Comparison of ENCODE assay signal across 8 cellular contexts in the genomic region with DNA sequence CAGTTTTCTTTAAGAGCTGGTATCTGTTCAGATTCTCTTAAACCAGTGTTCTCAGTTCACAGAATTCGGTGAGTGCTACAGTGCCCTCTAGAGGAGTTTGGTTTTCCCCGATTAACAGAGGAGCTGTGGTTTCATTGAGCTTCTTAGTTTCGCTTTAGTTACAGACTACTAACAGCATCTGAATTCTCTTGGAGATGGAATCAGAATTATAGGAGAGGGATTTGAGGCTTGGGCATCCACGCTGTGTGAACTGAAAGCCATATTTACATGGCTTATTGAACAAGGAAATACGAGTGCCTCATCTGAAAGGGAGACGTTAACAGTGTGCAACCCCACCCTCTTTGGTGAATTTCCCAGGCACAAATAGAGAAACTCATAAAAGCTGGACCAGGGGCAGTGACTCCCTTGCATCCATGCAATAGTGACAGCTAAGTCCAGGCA.
A peak's percentile ranks its signal among the peaks of the same experiment; 100 is the strongest.
DNase-seq lines count a peak whose midpoint lies in the region; ATAC-seq and TF ChIP-seq lines count a peak whose summit lies in the region.

No MANE protein-coding gene starts in this region.

- H3K36me3 ChIP-seq in hepatocyte (replicated peaks; ENCODE audit: insufficient read depth, low read depth) (no peaks in the 10 kb centered on the region), rectal smooth muscle tissue (ENCODE audit: control insufficient read depth, insufficient read depth, low read length) (no peaks in the 10 kb centered on the region)

- no peaks in the 10 kb centered on the region for H3K9me3 ChIP-seq in hepatocyte (ENCODE audit: low read depth)

- H3K36me3 Mint-ChIP-seq in stimulated activated effector memory CD8-positive, alpha-beta T cell treated with anti-CD3 and anti-CD28 coated beads, Interleukin-12 subunit alpha, Interleukin-12 subunit beta, amount 100 ng/mL, for 72 hours: no peaks in the 10 kb centered on the region

- no peaks in the 10 kb centered on the region for H4K20me1 ChIP-seq in hepatocyte (ENCODE audit: insufficient read depth, poor library complexity, severe bottlenecking)

- WGBS in hepatocyte (ENCODE audit: low lambda C conversion rate, missing lambda C conversion rate): 11% methylated on average over 6 of the region's 6 CpGs

- H3K9ac ChIP-seq in rectal smooth muscle tissue (ENCODE audit: low read length): no peak overlapping the region

- H3K4me1 ChIP-seq in hepatocyte (ENCODE audit: insufficient read depth): no peaks in the 10 kb centered on the region
- H3K4me1 ChIP-seq in rectal smooth muscle tissue (ENCODE audit: control insufficient read depth, insufficient read depth, low read length): no peaks in the 10 kb centered on the region

- in situ Hi-C loops in G401 (cut with HindIII; ENCODE audit: low sequenced_read_pairs): no loop called here

- no peaks in the 10 kb centered on the region for H3K4me1 Mint-ChIP-seq in stimulated activated effector memory CD8-positive, alpha-beta T cell treated with anti-CD3 and anti-CD28 coated beads, Interleukin-12 subunit alpha, Interleukin-12 subunit beta, amount 100 ng/mL, for 72 hours

- H3K4me2 ChIP-seq in hepatocyte: peak overlapping the region; percentile 63

- H3K27me3 ChIP-seq in hepatocyte (no peaks in the 10 kb centered on the region), rectal smooth muscle tissue (ENCODE audit: control insufficient read depth, insufficient read depth, low read length) (no peaks in the 10 kb centered on the region)

- no peak overlapping the region for H3K4me3 Mint-ChIP-seq in stimulated activated effector memory CD8-positive, alpha-beta T cell treated with anti-CD3 and anti-CD28 coated beads, Interleukin-12 subunit alpha, Interleukin-12 subunit beta, amount 100 ng/mL, for 72 hours

- no peak overlapping the region for H3K27ac Mint-ChIP-seq in stimulated activated effector memory CD8-positive, alpha-beta T cell treated with anti-CD3 and anti-CD28 coated beads, Interleukin-12 subunit alpha, Interleukin-12 subunit beta, amount 100 ng/mL, for 72 hours

- H3K9me2 ChIP-seq in hepatocyte (replicated peaks; ENCODE audit: insufficient read depth): no peaks in the 10 kb centered on the region

- H3K79me2 ChIP-seq in hepatocyte: no peaks in the 10 kb centered on the region

- TF ChIP-seq CTCF in hepatocyte (IDR thresholded peaks at IDR 0.05; ENCODE audit: poor library complexity): peak; percentile 89

- H2AFZ ChIP-seq in hepatocyte: peak overlapping the region; percentile 16

- peaks cover 18% of the 10 kb centered on the region for H3K9me3 Mint-ChIP-seq in stimulated activated effector memory CD8-positive, alpha-beta T cell treated with anti-CD3 and anti-CD28 coated beads, Interleukin-12 subunit alpha, Interleukin-12 subunit beta, amount 100 ng/mL, for 72 hours

- H3K27ac ChIP-seq in hepatocyte: peak overlapping the region; percentile 38
- no peak overlapping the region for H3K27ac ChIP-seq in rectal smooth muscle tissue (ENCODE audit: low read depth, low read length)

- ATAC-seq in GM21515 (IDR thresholded peaks at IDR 0.05; ENCODE audit: unreplicated experiment): peak; percentile 100
- ATAC-seq in stimulated activated effector memory CD8-positive, alpha-beta T cell treated with anti-CD3 and anti-CD28 coated beads, Interleukin-12 subunit alpha, Interleukin-12 subunit beta, amount 100 ng/mL, for 72 hours: no peak

- H3K4me3 ChIP-seq in hepatocyte: no peak overlapping the region
- peak overlapping the region; percentile 61 for H3K4me3 ChIP-seq in rectal smooth muscle tissue (ENCODE audit: low read length)

- DNase-seq in G401 (ENCODE audit: low spot score): peak; percentile 76
- DNase-seq in HS-5 (ENCODE audit: low read depth): peak; percentile 69
- DNase-seq in NCI-H82 (lab: John Stamatoyannopoulos, UW): peak; percentile 97
- DNase-seq in anterior cingulate cortex (lab: John Stamatoyannopoulos, UW): peak in 48 of 58 donors; percentile 1 to 81 (median 25)
- peak; percentile 86 for DNase-seq in hepatocyte (ENCODE audit: low spot score)
- DNase-seq in stimulated activated effector memory CD8-positive, alpha-beta T cell treated with anti-CD3 and anti-CD28 coated beads, Interleukin-12 subunit alpha, Interleukin-12 subunit beta, amount 100 ng/mL, for 72 hours (ENCODE audit: low spot score in 2 of 2): no peak

Comparison
In these comparisons a context has a peak if more than half of its experiments do, and no peak if none do; other contexts are left out.
1. DNase-seq: peak in G401 (single experiment), HS-5 (single experiment), NCI-H82 (single experiment), anterior cingulate cortex (48 of 58) and hepatocyte (single experiment); none in stimulated activated effector memory CD8-positive, alpha-beta T cell treated with anti-CD3 and anti-CD28 coated beads, Interleukin-12 subunit alpha, Interleukin-12 subunit beta, amount 100 ng/mL, for 72 hours (0 of 2).